ENCODE assay signal across 1 cellular context in the genomic region with DNA sequence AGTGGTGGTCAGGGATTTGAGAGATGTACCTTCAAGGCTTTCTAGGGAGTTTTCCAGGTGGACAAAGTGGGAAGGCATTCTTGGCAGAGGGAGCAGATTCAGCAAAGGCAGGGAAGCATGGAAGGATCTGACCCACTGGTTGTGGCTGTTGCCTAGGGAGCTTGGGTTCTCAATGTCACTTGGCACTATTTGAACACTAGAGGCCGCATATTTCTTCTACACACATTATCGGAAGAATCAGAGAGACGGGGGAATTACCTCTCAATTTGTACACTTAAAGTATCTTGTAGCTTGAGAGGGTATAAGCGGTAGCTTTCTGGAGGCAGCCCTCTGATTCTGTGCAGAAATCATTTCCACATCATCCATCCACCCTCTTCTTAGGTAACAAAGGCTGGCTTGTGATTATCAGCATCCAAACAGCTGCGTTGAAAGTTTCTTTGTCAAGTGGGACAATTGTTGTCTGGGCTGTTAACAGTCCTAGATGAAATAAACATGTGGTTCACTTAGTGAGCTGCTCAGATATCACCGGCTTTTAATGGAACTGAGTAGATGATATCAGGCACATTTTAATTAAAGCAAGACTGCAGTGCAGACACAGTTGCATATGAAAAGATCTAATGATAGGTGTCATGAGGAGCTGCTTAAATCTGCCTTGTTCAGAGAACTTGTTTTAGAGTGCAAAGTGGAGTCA.
TF ChIP-seq lines count a peak whose summit lies in the region.

No MANE protein-coding gene starts in this region.

TF ChIP-seq in SK-N-SH, 30 proteins besides CTCF, POLR2A, EP300 and RAD21 (continued from another document):
- TF ChIP-seq CHD2 (IDR thresholded peaks at IDR 0.05; ENCODE audit: low read length, partially characterized antibody) (peak; percentile 74), RFX5 (IDR thresholded peaks at IDR 0.05; ENCODE audit: low read length) (no peak), NRF1 (IDR thresholded peaks at IDR 0.05; ENCODE audit: low read depth, low read length) (no peak), RXRA (IDR thresholded peaks at IDR 0.05; ENCODE audit: borderline replicate concordance, low read depth) (no peak), FOXJ3 (CRISPR knock-in tag; IDR thresholded peaks at IDR 0.05) (peak; percentile 80), RCOR1 (IDR thresholded peaks at IDR 0.05; ENCODE audit: low read length) (peak; percentile 75), FOSL2 (IDR thresholded peaks at IDR 0.05; ENCODE audit: borderline replicate concordance, low read depth) (no peak), SIN3A (IDR thresholded peaks at IDR 0.05; ENCODE audit: borderline replicate concordance, low read depth, low read length) (no peak), TAF1 (IDR thresholded peaks at IDR 0.05; ENCODE audit: borderline replicate concordance, low read depth, low read length) (no peak), ZBTB33 (IDR thresholded peaks at IDR 0.05; ENCODE audit: borderline replicate concordance, low read depth) (no peak), YY1 (IDR thresholded peaks at IDR 0.05; ENCODE audit: low read depth) (no peak), FOXM1 (IDR thresholded peaks at IDR 0.05; ENCODE audit: low read depth) (no peak), MXI1 (IDR thresholded peaks at IDR 0.05; ENCODE audit: low read depth, low read length) (no peak; the same call in 1 of the 2 replicates), MEF2A (IDR thresholded peaks at IDR 0.05; ENCODE audit: borderline replicate concordance, low read depth) (no peak), REST (IDR thresholded peaks at IDR 0.05; ENCODE audit: low read depth, low read length) (no peak), TCF12 (IDR thresholded peaks at IDR 0.05) (no peak), GABPA (IDR thresholded peaks at IDR 0.05; ENCODE audit: low read depth) (no peak), EZH2phosphoT487 (IDR thresholded peaks at IDR 0.05; ENCODE audit: borderline replicate concordance, low read depth) (no peak), GATA2 (CRISPR knock-in tag; IDR thresholded peaks at IDR 0.05) (peak; percentile 96)
- TF ChIP-seq, protein P1, sequence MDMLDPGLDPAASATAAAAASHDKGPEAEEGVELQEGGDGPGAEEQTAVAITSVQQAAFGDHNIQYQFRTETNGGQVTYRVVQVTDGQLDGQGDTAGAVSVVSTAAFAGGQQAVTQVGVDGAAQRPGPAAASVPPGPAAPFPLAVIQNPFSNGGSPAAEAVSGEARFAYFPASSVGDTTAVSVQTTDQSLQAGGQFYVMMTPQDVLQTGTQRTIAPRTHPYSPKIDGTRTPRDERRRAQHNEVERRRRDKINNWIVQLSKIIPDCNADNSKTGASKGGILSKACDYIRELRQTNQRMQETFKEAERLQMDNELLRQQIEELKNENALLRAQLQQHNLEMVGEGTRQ (IDR thresholded peaks at IDR 0.05; ENCODE audit: borderline replicate concordance, low read depth, low read length) = no peak
- TF ChIP-seq, protein P2, sequence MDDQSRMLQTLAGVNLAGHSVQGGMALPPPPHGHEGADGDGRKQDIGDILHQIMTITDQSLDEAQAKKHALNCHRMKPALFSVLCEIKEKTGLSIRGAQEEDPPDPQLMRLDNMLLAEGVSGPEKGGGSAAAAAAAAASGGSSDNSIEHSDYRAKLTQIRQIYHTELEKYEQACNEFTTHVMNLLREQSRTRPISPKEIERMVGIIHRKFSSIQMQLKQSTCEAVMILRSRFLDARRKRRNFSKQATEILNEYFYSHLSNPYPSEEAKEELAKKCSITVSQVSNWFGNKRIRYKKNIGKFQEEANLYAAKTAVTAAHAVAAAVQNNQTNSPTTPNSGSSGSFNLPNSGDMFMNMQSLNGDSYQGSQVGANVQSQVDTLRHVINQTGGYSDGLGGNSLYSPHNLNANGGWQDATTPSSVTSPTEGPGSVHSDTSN (IDR thresholded peaks at IDR 0.05) = no peak
- TF ChIP-seq, protein P3, sequence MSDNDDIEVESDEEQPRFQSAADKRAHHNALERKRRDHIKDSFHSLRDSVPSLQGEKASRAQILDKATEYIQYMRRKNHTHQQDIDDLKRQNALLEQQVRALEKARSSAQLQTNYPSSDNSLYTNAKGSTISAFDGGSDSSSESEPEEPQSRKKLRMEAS (IDR thresholded peaks at IDR 0.05; ENCODE audit: low read depth) = no peak
